In genomic region chr2:190846746-190847145, GRCh38 we compare ENCODE assay signal across 13 cellular contexts. TPM values are rescaled to one million over a fixed set of nuclear protein-coding genes. Genes with fewer than 3 reads are reported as not detected.
A peak's percentile ranks its signal among the peaks of the same experiment; 100 is the strongest.
DNase-seq lines count a peak whose midpoint lies in the region; ATAC-seq and TF ChIP-seq lines count a peak whose summit lies in the region.
"Had no signal": no experiment of that assay in that cellular context is flagged by ENCODE, and none has a peak within 500 bp of the region (broad histone marks: within the 10 kb centered on the region; RNA-seq: fewer than 3 reads in every experiment).

No MANE protein-coding gene starts in this region.

- no peak overlapping the region for H3K4me2 ChIP-seq in smooth muscle cell

- H3K4me3 Mint-ChIP-seq in activated naive CD8-positive, alpha-beta T cell treated with anti-CD3 and anti-CD28 coated beads, Interleukin-2, amount 50 U/mL, for 24 hours = no peak overlapping the region
- H3K4me3 Mint-ChIP-seq in activated naive CD8-positive, alpha-beta T cell treated with anti-CD3 and anti-CD28 coated beads for 36 hours = no peak overlapping the region
- H3K4me3 Mint-ChIP-seq: activated B cell treated with CpG ODN at 0.5 μM for 24 hours had no signal

- H3K9ac ChIP-seq in smooth muscle cell (ENCODE audit: low read depth) = no peak overlapping the region

- 86% methylated on average over 7 of the region's 7 CpGs for WGBS in smooth muscle cell (ENCODE audit: low lambda C conversion rate)
- WGBS in psoas muscle, 3 donors = 45 to 55% (median 50%) methylated on average over 7 of the region's 7 CpGs
- 65% methylated on average over 7 of the region's 7 CpGs for WGBS in right cardiac atrium

- H3K79me2 ChIP-seq in smooth muscle cell (ENCODE audit: low read depth) = no peaks in the 10 kb centered on the region

- no peak overlapping the region for H3K27ac Mint-ChIP-seq in activated naive CD8-positive, alpha-beta T cell treated with anti-CD3 and anti-CD28 coated beads, Interleukin-2, amount 50 U/mL, for 24 hours
- H3K27ac Mint-ChIP-seq in activated naive CD8-positive, alpha-beta T cell treated with anti-CD3 and anti-CD28 coated beads for 36 hours = no peak overlapping the region
- H3K27ac Mint-ChIP-seq: activated B cell treated with CpG ODN at 0.5 μM for 24 hours had no signal

- H2AFZ ChIP-seq in smooth muscle cell (ENCODE audit: low read depth) = peak overlapping the region; percentile 40

- H3K4me1 Mint-ChIP-seq in activated naive CD8-positive, alpha-beta T cell treated with anti-CD3 and anti-CD28 coated beads, Interleukin-2, amount 50 U/mL, for 24 hours = peaks cover 22% of the 10 kb centered on the region
- peaks cover 20% of the 10 kb centered on the region for H3K4me1 Mint-ChIP-seq in activated naive CD8-positive, alpha-beta T cell treated with anti-CD3 and anti-CD28 coated beads for 36 hours

- TF ChIP-seq CTCF in epithelial cell of esophagus (IDR thresholded peaks at IDR 0.05; ENCODE audit: insufficient read depth, low read depth, low read length, missing control alignments) (no peak), smooth muscle cell (IDR thresholded peaks at IDR 0.05; ENCODE audit: borderline replicate concordance, insufficient read depth, poor library complexity, severe bottlenecking) (no peak), psoas muscle (IDR thresholded peaks at IDR 0.05) (no peak)

- H4K20me1 ChIP-seq in smooth muscle cell (ENCODE audit: low read depth) = no peaks in the 10 kb centered on the region

- no peaks in the 10 kb centered on the region for H3K27me3 Mint-ChIP-seq in activated naive CD8-positive, alpha-beta T cell treated with anti-CD3 and anti-CD28 coated beads, Interleukin-2, amount 50 U/mL, for 24 hours
- no peaks in the 10 kb centered on the region for H3K27me3 Mint-ChIP-seq in activated naive CD8-positive, alpha-beta T cell treated with anti-CD3 and anti-CD28 coated beads for 36 hours
- H3K27me3 Mint-ChIP-seq: activated B cell treated with CpG ODN at 0.5 μM for 24 hours had no signal

- DNase-seq in activated naive CD8-positive, alpha-beta T cell treated with anti-CD3 and anti-CD28 coated beads, Interleukin-2, amount 50 U/mL, for 24 hours = peak; percentile 29
- DNase-seq in activated naive CD8-positive, alpha-beta T cell treated with anti-CD3 and anti-CD28 coated beads for 36 hours = no peak
- DNase-seq in NCI-H226 (peak; percentile 60), epithelial cell of esophagus (ENCODE audit: low read depth) (peak; percentile 73), smooth muscle cell (lab: John Stamatoyannopoulos, UW; ENCODE audit: unreplicated experiment) (no peak), psoas muscle (no peak), right cardiac atrium (no peak), DMS153 (lab: John Stamatoyannopoulos, UW) (no peak)
- DNase-seq: activated B cell treated with CpG ODN at 0.5 μM for 24 hours, activated T-cell treated with anti-CD3 and anti-CD28 coated beads for 4 hours, esophagus squamous epithelium, mesendoderm, nucleus accumbens had no signal

- H3K27ac ChIP-seq in smooth muscle cell (ENCODE audit: low read depth) (no peak overlapping the region), psoas muscle (no peak overlapping the region), right cardiac atrium (ENCODE audit: low read length) (no peak overlapping the region)
- H3K27ac ChIP-seq: esophagus squamous epithelium had no signal

- H3K27me3 ChIP-seq in smooth muscle cell (ENCODE audit: low read depth) (no peaks in the 10 kb centered on the region), psoas muscle (ENCODE audit: insufficient read depth in 3 of 3, low read length in 2 of 3) (peaks cover 0 to 2% (median 0%) of the 10 kb centered on the region in 3 donors), right cardiac atrium (ENCODE audit: control insufficient read depth, insufficient read depth) (no peaks in the 10 kb centered on the region)
- H3K27me3 ChIP-seq: esophagus squamous epithelium had no signal

- H3K36me3 ChIP-seq in smooth muscle cell (ENCODE audit: low read depth) (no peaks in the 10 kb centered on the region), psoas muscle (ENCODE audit: insufficient read depth in 1 of 2, low read depth in 1 of 2) (no peaks in the 10 kb centered on the region)
- H3K36me3 ChIP-seq: esophagus squamous epithelium had no signal

- intact Hi-C loops in psoas muscle (cut with DNase I) = no loop called here
- intact Hi-C loops in right cardiac atrium (cut with DNase I) = no loop called here

- peaks cover 2% of the 10 kb centered on the region for H3K36me3 Mint-ChIP-seq in activated naive CD8-positive, alpha-beta T cell treated with anti-CD3 and anti-CD28 coated beads, Interleukin-2, amount 50 U/mL, for 24 hours (ENCODE audit: low read depth)
- H3K36me3 Mint-ChIP-seq in activated naive CD8-positive, alpha-beta T cell treated with anti-CD3 and anti-CD28 coated beads for 36 hours = no peaks in the 10 kb centered on the region

- no peaks in the 10 kb centered on the region for H3K9me3 Mint-ChIP-seq in activated naive CD8-positive, alpha-beta T cell treated with anti-CD3 and anti-CD28 coated beads, Interleukin-2, amount 50 U/mL, for 24 hours
- H3K9me3 Mint-ChIP-seq in activated naive CD8-positive, alpha-beta T cell treated with anti-CD3 and anti-CD28 coated beads for 36 hours = no peaks in the 10 kb centered on the region
- H3K9me3 Mint-ChIP-seq: activated B cell treated with CpG ODN at 0.5 μM for 24 hours had no signal

- ATAC-seq in activated naive CD8-positive, alpha-beta T cell treated with anti-CD3 and anti-CD28 coated beads, Interleukin-2, amount 50 U/mL, for 24 hours = peak; percentile 21
- no peak for ATAC-seq in psoas muscle
- no peak for ATAC-seq in right cardiac atrium

- H3K4me1 ChIP-seq in smooth muscle cell (ENCODE audit: low read depth) (no peaks in the 10 kb centered on the region), psoas muscle (no peaks in the 10 kb centered on the region), right cardiac atrium (ENCODE audit: control insufficient read depth, insufficient read depth, low read length) (peaks cover 1% of the 10 kb centered on the region)

- H3F3A ChIP-seq in smooth muscle cell (ENCODE audit: low read depth) = no peaks in the 10 kb centered on the region

- H3K4me3 ChIP-seq in epithelial cell of esophagus (ENCODE audit: low read length) = no peak overlapping the region
- no peak overlapping the region for H3K4me3 ChIP-seq in smooth muscle cell
- H3K4me3 ChIP-seq in psoas muscle = no peak overlapping the region
- H3K4me3 ChIP-seq in right cardiac atrium (ENCODE audit: low read length) = no peak overlapping the region
- H3K4me3 ChIP-seq: esophagus squamous epithelium had no signal

- H3K9me3 ChIP-seq in smooth muscle cell (replicated peaks; ENCODE audit: low read depth) (no peaks in the 10 kb centered on the region), psoas muscle (no peaks in the 10 kb centered on the region), right cardiac atrium (ENCODE audit: control insufficient read depth, low read length) (no peaks in the 10 kb centered on the region)
- H3K9me3 ChIP-seq: esophagus squamous epithelium had no signal

RNA-seq across cellular contexts. Expression of gene GLS, which starts 33.9 kb away (rescaled TPM):
- total RNA-seq in activated naive CD8-positive, alpha-beta T cell treated with anti-CD3 and anti-CD28 coated beads for 36 hours = 100 to 1,000 TPM; 192 to 201 TPM
- total RNA-seq in smooth muscle cell (454 and 515 TPM in 2 replicates), psoas muscle (10 to 100 TPM; 19.4 to 30.6 (median 29.0) TPM), right cardiac atrium (100 to 1,000 TPM in 1 of 4 donors, 10 to 100 TPM in 3; 79.8 to 106 (median 91.5) TPM)
- polyA plus RNA-seq in smooth muscle cell (76.2 and 114 TPM in 2 replicates), psoas muscle (10 to 100 TPM in 2 of 3 donors, 1 to 10 TPM in 1; 6.9 to 26.7 (median 20.6) TPM), right cardiac atrium (33.4 TPM)

Comparison
In these comparisons a context has a peak if more than half of its experiments do, and no peak if none do; other contexts are left out.
1. DNase-seq: peak in activated naive CD8-positive, alpha-beta T cell treated with anti-CD3 and anti-CD28 coated beads, Interleukin-2, amount 50 U/mL, for 24 hours (single experiment), NCI-H226 (single experiment) and epithelial cell of esophagus (single experiment); none in activated naive CD8-positive, alpha-beta T cell treated with anti-CD3 and anti-CD28 coated beads for 36 hours (single experiment), smooth muscle cell (single experiment), psoas muscle (0 of 2), right cardiac atrium (0 of 3) and DMS153 (single experiment).